In the genomic region with DNA sequence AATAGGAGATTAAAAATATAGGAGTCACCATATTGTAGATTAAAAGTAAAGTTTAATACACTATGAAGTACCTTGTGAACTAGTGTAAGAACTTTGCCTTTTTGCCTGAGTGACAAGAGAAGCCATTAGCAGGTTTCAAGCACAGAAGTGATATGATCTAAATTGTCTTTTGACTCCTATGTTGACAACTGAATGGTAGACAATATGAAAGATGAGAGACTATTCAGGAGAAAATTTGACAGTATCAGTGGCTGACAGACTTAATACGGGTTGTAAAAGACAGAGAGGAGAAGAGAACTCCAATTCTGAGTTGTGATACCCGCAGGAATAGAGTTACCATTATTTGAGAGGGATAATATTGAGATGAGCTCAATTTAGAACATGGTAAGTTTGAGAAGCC, we compare ENCODE assay signal across 3 cellular contexts.
"Had no signal": no experiment of that assay in that cellular context is flagged by ENCODE, and none has a peak within 500 bp of the region (broad histone marks: within the 10 kb centered on the region; RNA-seq: fewer than 3 reads in every experiment).

No MANE protein-coding gene starts in this region.

- ATAC-seq: GM12878 had no signal

- H3K4me3 ChIP-seq: GM12878 had no signal

- DNase-seq: GDM1, GF-D8 had no signal
